2 cellular contexts compared by ENCODE assay signal in the genomic region with DNA sequence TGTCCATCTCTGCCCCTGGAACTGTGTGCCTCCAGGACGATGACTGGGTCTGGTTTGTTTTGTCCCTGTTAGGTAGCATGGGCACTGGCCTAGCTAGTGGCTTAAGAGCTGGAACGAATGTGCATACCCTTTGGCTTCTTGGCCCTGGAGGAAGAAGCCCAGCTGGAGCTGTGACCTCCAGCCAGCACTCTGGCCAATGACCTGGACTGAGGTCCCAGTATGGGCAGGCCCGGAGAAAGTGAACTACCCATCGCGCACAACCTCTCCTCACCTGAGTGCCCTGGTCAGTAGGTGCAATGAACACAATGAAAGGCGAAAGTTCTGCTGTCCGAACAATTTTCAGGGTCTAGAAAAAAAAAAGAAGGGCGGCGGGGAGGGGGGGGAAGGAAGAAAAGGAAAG.
TF ChIP-seq lines count a peak whose summit lies in the region.

No MANE protein-coding gene starts in this region.

TF ChIP-seq in K562, 482 proteins besides CTCF, POLR2A, EP300 and RAD21:
- no peak for TF ChIP-seq NR2C1 (IDR thresholded peaks at IDR 0.05)
- TF ChIP-seq NR2C1 (tag; IDR thresholded peaks at IDR 0.05) = no peak
- TF ChIP-seq SUPT5H (IDR thresholded peaks at IDR 0.05) = 0 out of 2 replicates have a peak, but pooled peaks have one; percentile 2

TF ChIP-seq in HepG2, 621 proteins besides CTCF, POLR2A, EP300 and RAD21:
- TF ChIP-seq ZFP82 (CRISPR knock-in tag; IDR thresholded peaks at IDR 0.05; ENCODE audit: borderline replicate concordance) (no peak), ZNF616 (CRISPR knock-in tag; IDR thresholded peaks at IDR 0.05; ENCODE audit: low read depth) (no peak), CENPBD1 (CRISPR knock-in tag; IDR thresholded peaks at IDR 0.05; ENCODE audit: borderline replicate concordance, low read depth) (no peak), MED8 (CRISPR knock-in tag; IDR thresholded peaks at IDR 0.05; ENCODE audit: insufficient replicate concordance) (no peak), MTA3 (CRISPR knock-in tag; IDR thresholded peaks at IDR 0.05) (no peak), SMAD3 (CRISPR knock-in tag; IDR thresholded peaks at IDR 0.05) (no peak), ZNF34 (CRISPR knock-in tag; IDR thresholded peaks at IDR 0.05; ENCODE audit: borderline replicate concordance) (no peak)
